23 cellular contexts compared by ENCODE assay signal in genomic region chr6:95186710-95187109, GRCh38.
"Had no signal": no experiment of that assay in that cellular context is flagged by ENCODE, and none has a peak within 500 bp of the region (broad histone marks: within the 10 kb centered on the region; RNA-seq: fewer than 3 reads in every experiment).

No MANE protein-coding gene starts in this region.

- H3K9me3 ChIP-seq: left ventricle myocardium inferior, lower lobe of right lung, pancreas, prostate gland, sigmoid colon, testis, transverse colon had no signal

- ATAC-seq: left cardiac atrium; lower lobe of right lung; natural killer cell treated with Interleukin-12 subunit alpha and Interleukin-12 subunit beta and Interleukin-15 and Interleukin-18, amount 100 ng/mL, for 72 hours; pancreas; stimulated activated naive B cell treated with anti-CD40 and anti-IgM and Interleukin-4, amounts not matched to agents 10 μg/mL and 1 μg/mL and 100 μg/mL, for 72 hours; stimulated activated naive CD8-positive, alpha-beta T cell treated with anti-CD3 and anti-CD28 coated beads, Interleukin-15, amount 100 ng/mL, for 72 hours had no signal

- H3K27ac Mint-ChIP-seq: memory B cell; natural killer cell treated with Interleukin-12 subunit alpha and Interleukin-12 subunit beta and Interleukin-15 and Interleukin-18, amount 100 ng/mL, for 72 hours; stimulated activated naive B cell treated with anti-CD40 and anti-IgM and Interleukin-4, amounts not matched to agents 10 μg/mL and 1 μg/mL and 100 μg/mL, for 72 hours; stimulated activated naive CD8-positive, alpha-beta T cell treated with anti-CD3 and anti-CD28 coated beads, Interleukin-15, amount 100 ng/mL, for 72 hours had no signal

- H3K4me3 ChIP-seq: coronary artery, hepatocyte, left ventricle myocardium inferior, lower lobe of right lung, pancreas, prostate gland, sigmoid colon, skin epidermis, testis, transverse colon had no signal

- H3K27ac ChIP-seq: coronary artery, hepatocyte, left ventricle myocardium inferior, lower lobe of right lung, pancreas, prostate gland, sigmoid colon, skin epidermis, testis, transverse colon had no signal

- H3K27me3 Mint-ChIP-seq: memory B cell; natural killer cell treated with Interleukin-12 subunit alpha and Interleukin-12 subunit beta and Interleukin-15 and Interleukin-18, amount 100 ng/mL, for 72 hours; stimulated activated naive B cell treated with anti-CD40 and anti-IgM and Interleukin-4, amounts not matched to agents 10 μg/mL and 1 μg/mL and 100 μg/mL, for 72 hours; stimulated activated naive CD8-positive, alpha-beta T cell treated with anti-CD3 and anti-CD28 coated beads, Interleukin-15, amount 100 ng/mL, for 72 hours had no signal

- H2AFZ ChIP-seq: hepatocyte had no signal

- H3K4me3 Mint-ChIP-seq: memory B cell; natural killer cell treated with Interleukin-12 subunit alpha and Interleukin-12 subunit beta and Interleukin-15 and Interleukin-18, amount 100 ng/mL, for 72 hours; stimulated activated naive B cell treated with anti-CD40 and anti-IgM and Interleukin-4, amounts not matched to agents 10 μg/mL and 1 μg/mL and 100 μg/mL, for 72 hours; stimulated activated naive CD8-positive, alpha-beta T cell treated with anti-CD3 and anti-CD28 coated beads, Interleukin-15, amount 100 ng/mL, for 72 hours had no signal

- H3K36me3 ChIP-seq: left ventricle myocardium inferior, lower lobe of right lung, pancreas, prostate gland, sigmoid colon, transverse colon had no signal

- H3K4me2 ChIP-seq: hepatocyte had no signal

- DNase-seq: effector CD4-positive, alpha-beta T cell; foreskin melanocyte; head of caudate nucleus; kidney; left cardiac atrium; left ventricle myocardium inferior; lower lobe of right lung; midbrain; occipital lobe; pancreas; sigmoid colon; stimulated activated CD4-positive, alpha-beta T cell treated with anti-CD3 and anti-CD28 coated beads, Interleukin-2, amount 100 ng/mL, for 24 hours; stimulated activated CD4-positive, alpha-beta T cell treated with anti-CD3 and anti-CD28 coated beads, Interleukin-4, amount 100 ng/mL, for 4 hours; stimulated activated naive B cell treated with anti-CD40 and anti-IgM and Interleukin-4, amounts not matched to agents 10 μg/mL and 1 μg/mL and 100 μg/mL, for 72 hours; stimulated activated naive CD8-positive, alpha-beta T cell treated with anti-CD3 and anti-CD28 coated beads, Interleukin-15, amount 100 ng/mL, for 72 hours; testis; transverse colon had no signal

- H3K27me3 ChIP-seq: hepatocyte, pancreas, sigmoid colon, testis, transverse colon had no signal

- H3K4me1 ChIP-seq: left ventricle myocardium inferior, lower lobe of right lung, pancreas, prostate gland, sigmoid colon, testis, transverse colon had no signal

- H3K9me3 Mint-ChIP-seq: stimulated activated naive B cell treated with anti-CD40 and anti-IgM and Interleukin-4, amounts not matched to agents 10 μg/mL and 1 μg/mL and 100 μg/mL, for 72 hours; stimulated activated naive CD8-positive, alpha-beta T cell treated with anti-CD3 and anti-CD28 coated beads, Interleukin-15, amount 100 ng/mL, for 72 hours had no signal

- H3K36me3 Mint-ChIP-seq: memory B cell; natural killer cell treated with Interleukin-12 subunit alpha and Interleukin-12 subunit beta and Interleukin-15 and Interleukin-18, amount 100 ng/mL, for 72 hours; stimulated activated naive B cell treated with anti-CD40 and anti-IgM and Interleukin-4, amounts not matched to agents 10 μg/mL and 1 μg/mL and 100 μg/mL, for 72 hours had no signal

- H3K4me1 Mint-ChIP-seq: memory B cell; stimulated activated naive B cell treated with anti-CD40 and anti-IgM and Interleukin-4, amounts not matched to agents 10 μg/mL and 1 μg/mL and 100 μg/mL, for 72 hours; stimulated activated naive CD8-positive, alpha-beta T cell treated with anti-CD3 and anti-CD28 coated beads, Interleukin-15, amount 100 ng/mL, for 72 hours had no signal
